In the genomic region with DNA sequence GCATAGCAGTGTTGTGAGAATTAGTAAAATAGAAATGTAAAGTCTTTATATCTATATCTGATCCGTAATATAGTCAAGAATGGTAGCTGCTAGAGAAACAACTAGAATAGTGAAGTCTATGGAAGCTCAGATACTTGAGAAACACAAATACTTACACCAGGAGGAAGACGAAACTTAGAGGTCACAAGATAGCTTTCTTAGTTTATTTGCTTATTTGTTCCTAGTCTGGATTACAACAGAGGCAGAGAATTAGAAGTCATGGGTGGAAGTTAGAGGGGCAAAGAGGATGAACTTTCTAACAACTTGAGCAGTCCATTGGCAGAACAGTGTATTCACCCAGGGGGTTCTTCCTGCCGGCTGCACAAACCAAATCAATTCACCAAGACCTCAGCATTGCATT, we compare ENCODE assay signal across 29 cellular contexts. TPM values are rescaled to one million over a fixed set of nuclear protein-coding genes. Genes with fewer than 3 reads are reported as not detected.
"Had no signal": no experiment of that assay in that cellular context is flagged by ENCODE, and none has a peak within 500 bp of the region (broad histone marks: within the 10 kb centered on the region; RNA-seq: fewer than 3 reads in every experiment).

No MANE protein-coding gene starts in this region.

- H3K27me3 Mint-ChIP-seq: naive B cell; natural killer cell treated with Interleukin-12 subunit alpha and Interleukin-12 subunit beta and Interleukin-15 and Interleukin-18, amount 100 ng/mL, for 72 hours; stimulated activated memory B cell treated with anti-CD40 and anti-IgM and Interleukin-4, amounts not matched to agents 10 μg/mL and 1 μg/mL and 100 μg/mL, for 72 hours had no signal

- H3K9me3 Mint-ChIP-seq: endodermal cell; natural killer cell treated with Interleukin-12 subunit alpha and Interleukin-12 subunit beta and Interleukin-15 and Interleukin-18, amount 100 ng/mL, for 72 hours; neural crest cell; stimulated activated memory B cell treated with anti-CD40 and anti-IgM and Interleukin-4, amounts not matched to agents 10 μg/mL and 1 μg/mL and 100 μg/mL, for 72 hours had no signal

- H3K27me3 ChIP-seq: gastrocnemius medialis, heart left ventricle, hepatocyte, left lung, right atrium auricular region, suprapubic skin, transverse colon, upper lobe of right lung, uterus had no signal

- H3K9me3 ChIP-seq: gastrocnemius medialis, heart left ventricle, left lung, mucosa of descending colon, prostate gland, right atrium auricular region, suprapubic skin, transverse colon, upper lobe of right lung, uterus had no signal

- H3K36me3 Mint-ChIP-seq: naive B cell; natural killer cell treated with Interleukin-12 subunit alpha and Interleukin-12 subunit beta and Interleukin-15 and Interleukin-18, amount 100 ng/mL, for 72 hours; stimulated activated memory B cell treated with anti-CD40 and anti-IgM and Interleukin-4, amounts not matched to agents 10 μg/mL and 1 μg/mL and 100 μg/mL, for 72 hours had no signal

- H3K4me3 ChIP-seq: gastrocnemius medialis, heart left ventricle, hepatocyte, left lung, mucosa of descending colon, prostate gland, right atrium auricular region, smooth muscle cell, suprapubic skin, transverse colon, upper lobe of right lung, uterus had no signal

- H2AFZ ChIP-seq: hepatocyte, parathyroid adenoma had no signal

- H3K27ac Mint-ChIP-seq: endodermal cell had no signal

- H3K4me1 ChIP-seq: parathyroid adenoma, prostate gland, upper lobe of right lung, uterus had no signal

- H3K4me3 Mint-ChIP-seq: endodermal cell; naive B cell; stimulated activated memory B cell treated with anti-CD40 and anti-IgM and Interleukin-4, amounts not matched to agents 10 μg/mL and 1 μg/mL and 100 μg/mL, for 72 hours had no signal

- DNase-seq: cerebellar nuclear complex; effector CD8-positive, alpha-beta T cell; gastrocnemius medialis; heart left ventricle; left cardiac atrium; left lung; mucosa of descending colon; naive B cell; stimulated activated CD4-positive, alpha-beta T cell treated with anti-CD3 and anti-CD28 coated beads, Interleukin-12 subunit alpha, Interleukin-12 subunit beta, amount 100 ng/mL, for 4 hours; stimulated activated CD4-positive, alpha-beta T cell treated with anti-CD3 and anti-CD28 coated beads, Interleukin-1b, Interleukin-23, amount 100 ng/mL, for 48 hours; stimulated activated CD4-positive, alpha-beta T cell treated with anti-CD3 and anti-CD28 coated beads, Interleukin-4, amount 100 ng/mL, for 4 hours; stimulated activated naive CD8-positive, alpha-beta T cell treated with anti-CD3 and anti-CD28 coated beads, Interleukin-15, Interleukin-2, amounts not matched to agents 100 U/mL and 50 U/mL, for 24 hours; transverse colon; upper lobe of right lung; uterus had no signal

- H3K9ac ChIP-seq: parathyroid adenoma had no signal

- H3K4me2 ChIP-seq: hepatocyte, smooth muscle cell had no signal

- H3K27ac ChIP-seq: gastrocnemius medialis, hepatocyte, left lung, parathyroid adenoma, prostate gland, right atrium auricular region, suprapubic skin, transverse colon, upper lobe of right lung, uterus had no signal

- H3K36me3 ChIP-seq: gastrocnemius medialis, heart left ventricle, left lung, prostate gland, right atrium auricular region, suprapubic skin, transverse colon, upper lobe of right lung, uterus had no signal

RNA-seq across cellular contexts. Expression of a gene that starts 13.9 kb away (rescaled TPM):
- total RNA-seq: gastrocnemius medialis, hepatocyte, mammary epithelial cell, neural crest cell, osteoblast had no signal
- polyA plus RNA-seq: hepatocyte, mammary epithelial cell had no signal

RNA-seq across cellular contexts. Expression of a gene that starts 14.0 kb away (rescaled TPM):
- total RNA-seq: mammary epithelial cell had no signal
- polyA plus RNA-seq: mammary epithelial cell had no signal

RNA-seq across cellular contexts. Expression of a gene that starts 34.1 kb away (rescaled TPM):
- total RNA-seq: glomerular endothelial cell; hepatocyte; kidney epithelial cell; natural killer cell treated with Interleukin-12 subunit alpha and Interleukin-12 subunit beta and Interleukin-15 and Interleukin-18, amount 100 ng/mL, for 72 hours; neural crest cell; transverse colon had no signal
